Comparison of ENCODE assay signal across 11 cellular contexts in the genomic region with DNA sequence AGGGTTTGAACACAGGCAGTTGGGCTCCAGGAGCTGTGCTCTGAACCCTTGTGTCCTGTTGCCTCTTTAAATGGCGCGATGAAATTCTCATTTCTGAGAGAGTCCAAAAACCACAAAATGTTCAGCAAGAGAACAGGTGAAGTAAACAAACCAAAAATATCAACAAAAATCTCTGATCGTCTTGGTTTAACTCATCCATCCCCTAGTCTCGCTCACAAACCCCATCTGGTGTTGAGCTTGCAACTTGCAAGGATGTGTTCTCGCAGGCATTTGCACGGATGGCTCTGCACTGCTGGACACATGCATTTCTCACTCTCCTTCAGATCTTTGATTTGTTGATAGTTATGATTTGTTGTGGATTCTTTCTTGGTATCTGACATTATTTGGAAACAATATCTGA. TPM values are rescaled to one million over a fixed set of nuclear protein-coding genes. Genes with fewer than 3 reads are reported as not detected.
DNase-seq lines count a peak whose midpoint lies in the region; TF ChIP-seq lines count a peak whose summit lies in the region.
"Had no signal": no experiment of that assay in that cellular context is flagged by ENCODE, and none has a peak within 500 bp of the region (broad histone marks: within the 10 kb centered on the region; RNA-seq: fewer than 3 reads in every experiment).

No MANE protein-coding gene starts in this region.

- intact Hi-C loops in ascending aorta (cut with DNase I): no loop called here

- H3K9me3 ChIP-seq in AG04450 (ENCODE audit: control insufficient read depth, insufficient read depth, low read length): no peaks in the 10 kb centered on the region; the same call in 1 of the 2 replicates
- no peaks in the 10 kb centered on the region for H3K9me3 ChIP-seq in ascending aorta

- peaks cover 8% of the 10 kb centered on the region for H3K27me3 Mint-ChIP-seq in brain

- no peak overlapping the region for H3K27ac Mint-ChIP-seq in brain

- peaks cover 6 to 19% of the 10 kb centered on the region in 2 donors for H3K4me1 ChIP-seq in ascending aorta

- H3K9me3 Mint-ChIP-seq in brain: peaks cover 0 to 5% (median 0%) of the 10 kb centered on the region in 5 experiments

- H3K27ac ChIP-seq in AG04450 (ENCODE audit: low read depth, low read length): no peak overlapping the region
- no peak overlapping the region for H3K27ac ChIP-seq in ascending aorta
- H3K27ac ChIP-seq: C4-2B, SK-N-MC had no signal

- H3K4me1 Mint-ChIP-seq in brain: peaks cover 52% of the 10 kb centered on the region

- POLR2A ChIA-PET in AG04450 (lab: Yijun Ruan, JAX): no interaction called here

- DNase-seq in AG04450 (ENCODE audit: low read depth, low spot score) (no peak), HFF-Myc (ENCODE audit: extremely low read depth, low read depth) (no peak), left kidney (ENCODE audit: low read depth, low spot score) (peak; percentile 28), occipital lobe (lab: John Stamatoyannopoulos, UW) (no peak), NCI-H2029 (lab: John Stamatoyannopoulos, UW) (no peak), ascending aorta (ENCODE audit: low spot score in 2 of 2) (no peak)
- no peak for DNase-seq in stimulated activated CD4-positive, alpha-beta T cell treated with anti-CD3 and anti-CD28 coated beads, Interleukin-4, amount 100 ng/mL, for 1 hour
- DNase-seq: NCI-H510A had no signal

- CTCF ChIA-PET in AG04450 (lab: Charles Lee): interaction anchor here (0.9 kb wide), 1 partner anchor 51 kb away, joined by 3 read pairs; no protein-coding TSS in a partner anchor

- TF ChIP-seq CTCF in AG04450 (IDR thresholded peaks at IDR 0.05; ENCODE audit: low read depth, low read length): peak; percentile 46
- TF ChIP-seq CTCF in HFF-Myc (IDR thresholded peaks at IDR 0.05; ENCODE audit: low read depth, low read length, missing control alignments): peak; percentile 31
- peak; percentile 21 to 41 for TF ChIP-seq CTCF in brain (conservative IDR thresholded peaks at IDR 0.05)
- TF ChIP-seq CTCF in ascending aorta (IDR thresholded peaks at IDR 0.05): no peak

- H3K27me3 ChIP-seq in AG04450 (ENCODE audit: control insufficient read depth, insufficient read depth, low read length) (no peaks in the 10 kb centered on the region), ascending aorta (no peaks in the 10 kb centered on the region)

- H3K4me3 ChIP-seq in AG04450 (ENCODE audit: low read depth, low read length): no peak overlapping the region
- no peak overlapping the region for H3K4me3 ChIP-seq in HFF-Myc (replicated peaks; ENCODE audit: low read depth, low read length)
- H3K4me3 ChIP-seq in ascending aorta: no peak overlapping the region
- H3K4me3 ChIP-seq: SK-N-MC had no signal

- H3K4me3 Mint-ChIP-seq in brain: no peak overlapping the region

- peaks cover 17 to 35% of the 10 kb centered on the region in 2 donors for H3K36me3 ChIP-seq in ascending aorta

- peaks cover 41% of the 10 kb centered on the region for H3K36me3 Mint-ChIP-seq in brain

RNA-seq across cellular contexts. Expression of gene FAH, which starts 31.1 kb away (rescaled TPM):
- polyA plus RNA-seq in AG04450 (2011; rRNA removed) (53.0 and 59.8 TPM in 2 replicates), brain (ENCODE audit: insufficient read depth, low read depth, low replicate concordance) (5.0 TPM)
- 76.4 and 105 TPM in 2 replicates for polyA minus RNA-seq in AG04450 (2011; rRNA and poly(A)+ RNA removed)
- total RNA-seq in occipital lobe (1.6 TPM), ascending aorta (23.4 TPM)

Comparison
In these comparisons a context has a peak if more than half of its experiments do, and no peak if none do; other contexts are left out.
1. CTCF ChIP-seq: peak in AG04450 (single experiment), HFF-Myc (single experiment) and brain (2 of 2); none in ascending aorta (0 of 3).